ENCODE assay signal across 12 cellular contexts in genomic region chr6:158376650-158377081, GRCh38.
DNase-seq lines count a peak whose midpoint lies in the region; ATAC-seq, FAIRE-seq and TF ChIP-seq lines count a peak whose summit lies in the region.
"Had no signal": no experiment of that assay in that cellular context is flagged by ENCODE, and none has a peak within 500 bp of the region (broad histone marks: within the 10 kb centered on the region; RNA-seq: fewer than 3 reads in every experiment).

No MANE protein-coding gene starts in this region.

- H3K4me3 ChIP-seq in HEK293 (ENCODE audit: low read depth, low read length) (no peak overlapping the region), kidney (ENCODE audit: low read length in 2 of 2) (no peak overlapping the region)

- ATAC-seq in HG02759 (IDR thresholded peaks at IDR 0.05; ENCODE audit: unreplicated experiment): no peak

- H3K9me3 ChIP-seq in HEK293 (ENCODE audit: control insufficient read depth, insufficient read depth, low read depth, low read length) (no peaks in the 10 kb centered on the region), kidney (ENCODE audit: control insufficient read depth in 1 of 2, low read length in 2 of 2) (no peaks in the 10 kb centered on the region)

- intact Hi-C loops in kidney (cut with DNase I): no loop called here

- TF ChIP-seq CTCF in HEK293 (tag by site-specific recombination; IDR thresholded peaks at IDR 0.05) (no peak), kidney (IDR thresholded peaks at IDR 0.05; ENCODE audit: borderline replicate concordance, extremely low read depth, insufficient read depth) (no peak)

- FAIRE-seq in kidney (lab: Jason Lieb, UNC): no peak
- FAIRE-seq: colon had no signal

- peaks cover 4% of the 10 kb centered on the region for H3K4me1 ChIP-seq in HEK293 (ENCODE audit: control insufficient read depth, insufficient read depth, low read length)
- peaks cover 0 to 6% of the 10 kb centered on the region in 2 donors for H3K4me1 ChIP-seq in kidney (ENCODE audit: control insufficient read depth in 1 of 2, insufficient read depth in 1 of 2, low read depth in 1 of 2, low read length in 2 of 2)

- no peak overlapping the region for H3K9ac ChIP-seq in kidney (ENCODE audit: low read length in 2 of 2)

- POLR2A ChIA-PET in HEK293 (lab: Yijun Ruan, JAX): no interaction called here

- DNase-seq in AG08395 (ENCODE audit: low spot score) (peak; percentile 90), caudate nucleus (lab: John Stamatoyannopoulos, UW) (peak in 9 of 61 donors; percentile 15 to 44 (median 33)), myocyte (ENCODE audit: low read depth) (peak; percentile 99), NCI-H526 treated with DMSO at 0.1 percent for 48 hours (lab: John Stamatoyannopoulos, UW) (no peak), kidney (no peak), NCI-H774 (lab: John Stamatoyannopoulos, UW) (no peak)
- DNase-seq: foreskin melanocyte, KBM-7, NCI-H187 had no signal

- H3K27ac ChIP-seq in HEK293 (ENCODE audit: extremely low read depth, low read depth, low read length) (no peak overlapping the region), caudate nucleus (ENCODE audit: low read depth, low read length) (peak overlapping the region; percentile 69), kidney (ENCODE audit: low read depth in 2 of 2, low read length in 2 of 2) (no peak overlapping the region)

- CTCF ChIA-PET in HEK293 (lab: Yijun Ruan, JAX): interaction anchor here (0.6 kb wide), 1 partner anchor 76 kb away, joined by 3 read pairs; no protein-coding TSS in a partner anchor

- H3K36me3 ChIP-seq in HEK293 (ENCODE audit: control insufficient read depth in 2 of 2, insufficient read depth in 1 of 2, low read length in 2 of 2): no peaks in the 10 kb centered on the region
- no peaks in the 10 kb centered on the region for H3K36me3 ChIP-seq in kidney (ENCODE audit: control insufficient read depth in 1 of 2, insufficient read depth in 2 of 2, low read length in 2 of 2)

TF ChIP-seq in HEK293, 187 proteins besides CTCF, POLR2A, EP300 and RAD21:
- no peak for TF ChIP-seq TRIM28 (IDR thresholded peaks at IDR 0.05; ENCODE audit: borderline replicate concordance, low read length)
- peak; percentile 58; the same call in 1 of the 2 replicates for TF ChIP-seq SCRT2 (tag by site-specific recombination; IDR thresholded peaks at IDR 0.05)
- TF ChIP-seq ZNF501 (tag by site-specific recombination; IDR thresholded peaks at IDR 0.05): no peak
- TF ChIP-seq HOXC10 (CRISPR knock-in tag; IDR thresholded peaks at IDR 0.05): no peak
- TF ChIP-seq ZNF2 (tag by site-specific recombination; IDR thresholded peaks at IDR 0.05): no peak
- no peak for TF ChIP-seq ZNF416 (tag by site-specific recombination; IDR thresholded peaks at IDR 0.05)
- no peak for TF ChIP-seq YY1 (tag by site-specific recombination; IDR thresholded peaks at IDR 0.05)

Comparison
In these comparisons a context has a peak if more than half of its experiments do, and no peak if none do; other contexts are left out.
1. DNase-seq: peak in AG08395 (single experiment) and myocyte (single experiment); none in NCI-H526 treated with DMSO at 0.1 percent for 48 hours (single experiment), kidney (single experiment) and NCI-H774 (single experiment).